In genomic region chr10:97633921-97634320, GRCh38 we compare ENCODE assay signal across 7 cellular contexts. TPM values are rescaled to one million over a fixed set of nuclear protein-coding genes. Genes with fewer than 3 reads are reported as not detected.
DNase-seq lines count a peak whose midpoint lies in the region; ATAC-seq, FAIRE-seq and TF ChIP-seq lines count a peak whose summit lies in the region.
"Had no signal": no experiment of that assay in that cellular context is flagged by ENCODE, and none has a peak within 500 bp of the region (broad histone marks: within the 10 kb centered on the region; RNA-seq: fewer than 3 reads in every experiment).

No MANE protein-coding gene starts in this region.

- DNase-seq in NCI-H1436 (lab: John Stamatoyannopoulos, UW) (peak; percentile 15), NCI-H1436 treated with DMSO at 0.1 percent for 48 hours (lab: John Stamatoyannopoulos, UW) (no peak), ascending aorta (ENCODE audit: low spot score in 2 of 2) (no peak), GM12892 (ENCODE audit: insufficient read length) (no peak)
- peak in 1 of 10 donors; percentile 27 for DNase-seq in naive thymus-derived CD8-positive, alpha-beta T cell

- H3K9me3 ChIP-seq in ascending aorta: no peaks in the 10 kb centered on the region

- no peaks in the 10 kb centered on the region for H3K9me3 Mint-ChIP-seq in naive thymus-derived CD8-positive, alpha-beta T cell

- no peak overlapping the region for H3K27ac ChIP-seq in ascending aorta
- H3K27ac ChIP-seq: BLaER1 treated with 17β-estradiol and CSF1 and Interleukin-3, amounts not matched to agents 10 nM and 100 nM had no signal

- POLR2A ChIA-PET in naive thymus-derived CD8-positive, alpha-beta T cell (lab: Charles Lee): no interaction called here

- H3K36me3 ChIP-seq in ascending aorta: no peaks in the 10 kb centered on the region
- H3K36me3 ChIP-seq: BLaER1 treated with 17β-estradiol and CSF1 and Interleukin-3, amounts not matched to agents 10 nM and 100 nM had no signal

- no peak for TF ChIP-seq CTCF in ascending aorta (IDR thresholded peaks at IDR 0.05)

- H3K36me3 Mint-ChIP-seq in naive thymus-derived CD8-positive, alpha-beta T cell: peaks cover 0 to 5% (median 2%) of the 10 kb centered on the region in 3 donors

- no peak for ATAC-seq in naive thymus-derived CD8-positive, alpha-beta T cell
- no peak for ATAC-seq in GM21529 (IDR thresholded peaks at IDR 0.05; ENCODE audit: unreplicated experiment)

- peaks cover 0 to 3% of the 10 kb centered on the region in 2 donors for H3K4me1 ChIP-seq in ascending aorta

- no peak for FAIRE-seq in GM12892 (lab: Jason Lieb, UNC)

- intact Hi-C loops in ascending aorta (cut with DNase I): loop anchor here (1.0 to 5.0 kb wide), 2 partner anchors 136 to 207 kb away; partner anchors contain the start of genes MMS19, PGAM1 and UBTD1

- H3K4me3 Mint-ChIP-seq in naive thymus-derived CD8-positive, alpha-beta T cell: peak overlapping the region; percentile 91 to 100 (median 98)

- H3K4me1 Mint-ChIP-seq in naive thymus-derived CD8-positive, alpha-beta T cell: peaks cover 9 to 17% (median 16%) of the 10 kb centered on the region in 4 donors

- no peaks in the 10 kb centered on the region for H3K27me3 ChIP-seq in ascending aorta
- H3K27me3 ChIP-seq: BLaER1 treated with 17β-estradiol and CSF1 and Interleukin-3, amounts not matched to agents 10 nM and 100 nM had no signal

- no peak for TF ChIP-seq POLR2A in GM12892 (IDR thresholded peaks at IDR 0.05; ENCODE audit: low read depth, low read length)

- H3K4me3 ChIP-seq in ascending aorta: peak overlapping the region; percentile 73 to 74
- H3K4me3 ChIP-seq: BLaER1 treated with 17β-estradiol and CSF1 and Interleukin-3, amounts not matched to agents 10 nM and 100 nM had no signal

- H3K27ac Mint-ChIP-seq in naive thymus-derived CD8-positive, alpha-beta T cell: peak overlapping the region; percentile 81 to 99 (median 93)

- peaks cover 0 to 4% (median 2%) of the 10 kb centered on the region in 5 donors for H3K27me3 Mint-ChIP-seq in naive thymus-derived CD8-positive, alpha-beta T cell

RNA-seq across cellular contexts. Expression of gene MORN4, which starts 0.6 kb away (rescaled TPM):
- total RNA-seq in ascending aorta: 2.3 TPM
- 1 to 10 TPM; 1.6 to 3.1 TPM for total RNA-seq in naive thymus-derived CD8-positive, alpha-beta T cell
- 1 to 10 TPM; 1.9 to 6.2 (median 4.6) TPM for polyA plus RNA-seq in naive thymus-derived CD8-positive, alpha-beta T cell
- polyA plus RNA-seq in GM12892 (2012; ENCODE audit: missing spikeins): 8.5 TPM

RNA-seq across cellular contexts. Expression of gene PI4K2A, which starts 6.5 kb away (rescaled TPM):
- 33.7 TPM for total RNA-seq in ascending aorta
- 1 to 10 TPM; 8.8 to 9.4 TPM for total RNA-seq in naive thymus-derived CD8-positive, alpha-beta T cell
- 1 to 10 TPM; 6.5 to 8.9 (median 8.3) TPM for polyA plus RNA-seq in naive thymus-derived CD8-positive, alpha-beta T cell
- polyA plus RNA-seq in GM12892 (2012; ENCODE audit: missing spikeins): 7.2 TPM

RNA-seq across cellular contexts. Expression of gene C10orf62, which starts 44.4 kb away (rescaled TPM):
- not detected for total RNA-seq in ascending aorta
- not detected for total RNA-seq in naive thymus-derived CD8-positive, alpha-beta T cell
- polyA plus RNA-seq in naive thymus-derived CD8-positive, alpha-beta T cell: not detected
- not detected for polyA plus RNA-seq in GM12892 (2012; ENCODE audit: missing spikeins)

RNA-seq across cellular contexts. Expression of gene HOGA1, which starts 49.7 kb away (rescaled TPM):
- 2.6 TPM for total RNA-seq in ascending aorta
- total RNA-seq in naive thymus-derived CD8-positive, alpha-beta T cell: not detected
- not detected for polyA plus RNA-seq in naive thymus-derived CD8-positive, alpha-beta T cell
- polyA plus RNA-seq in GM12892 (2012; ENCODE audit: missing spikeins): not detected

RNA-seq across cellular contexts. Expression of gene AVPI1, which starts 53.1 kb away (rescaled TPM):
- 23.7 TPM for total RNA-seq in ascending aorta
- 1 to 10 TPM; 2.9 to 3.1 TPM for total RNA-seq in naive thymus-derived CD8-positive, alpha-beta T cell
- polyA plus RNA-seq in naive thymus-derived CD8-positive, alpha-beta T cell: 1 to 10 TPM; 2.2 to 3.8 (median 3.2) TPM
- 0.53 TPM for polyA plus RNA-seq in GM12892 (2012; ENCODE audit: missing spikeins)
